In genomic region chr1:77796695-77797405, GRCh38 we compare ENCODE assay signal across 12 cellular contexts. TPM values are rescaled to one million over a fixed set of nuclear protein-coding genes. Genes with fewer than 3 reads are reported as not detected.
DNase-seq lines count a peak whose midpoint lies in the region; FAIRE-seq and TF ChIP-seq lines count a peak whose summit lies in the region.
"Had no signal": no experiment of that assay in that cellular context is flagged by ENCODE, and none has a peak within 500 bp of the region (broad histone marks: within the 10 kb centered on the region; RNA-seq: fewer than 3 reads in every experiment).

No MANE protein-coding gene starts in this region.

- no peak overlapping the region for H4K8ac ChIP-seq in H1 (ENCODE audit: extremely low read depth, insufficient read depth, low read length)

- H3K23me2 ChIP-seq in H1 (ENCODE audit: low read depth, low read length): no peaks in the 10 kb centered on the region

- H3K9me3 ChIP-seq in OCI-LY7 (ENCODE audit: low read length): no peaks in the 10 kb centered on the region
- H3K9me3 ChIP-seq in H1 (ENCODE audit: insufficient read depth in 2 of 2, low read depth in 1 of 2, low read length in 1 of 2): no peaks in the 10 kb centered on the region
- H3K9me3 ChIP-seq: body of pancreas had no signal

- no peak overlapping the region for H4K5ac ChIP-seq in H1 (ENCODE audit: insufficient read length, low read depth, low read length)

- CTCF ChIA-PET in OCI-LY7 (lab: Charles Lee; ENCODE audit: unreplicated experiment) (no interaction called here), H1 (lab: Charles Lee; ENCODE audit: partially characterized antibody) (interaction anchor here (0.6 to 1.4 kb wide), 4 partner anchors 12 to 318 kb away, joined by 3 to 4 read pairs (median 3); no protein-coding TSS in a partner anchor), GM10248 (lab: Yijun Ruan, JAX) (interaction anchor here (1.2 to 2.6 kb wide), 3 partner anchors 10 to 16 kb away, joined by 3 to 11 read pairs (median 3); no protein-coding TSS in a partner anchor)

- TF ChIP-seq CTCF in OCI-LY7 (conservative IDR thresholded peaks at IDR 0.05; ENCODE audit: low read length) (0 out of 2 replicates have a peak, but pooled peaks have one; percentile 19), H1 (IDR thresholded peaks at IDR 0.05; ENCODE audit: control extremely low read depth in 1 of 3, insufficient read depth in 1 of 3, low read depth in 1 of 3, low read length in 3 of 3) (peak in 2 of 3 experiments; percentile 13 to 21; a peak in 2 of 4 replicates), GM10248 (IDR thresholded peaks at IDR 0.05; ENCODE audit: control extremely low read depth, extremely low read depth, low read depth, missing control alignments) (no peak)

- H4K20me1 ChIP-seq in OCI-LY7 (ENCODE audit: insufficient read depth, low read length) (no peaks in the 10 kb centered on the region), H1 (replicated peaks in 1 of 2; ENCODE audit: control insufficient read depth in 1 of 2, insufficient read depth in 2 of 2, low read length in 2 of 2) (peaks cover 0 to 4% of the 10 kb centered on the region in 2 experiments)

- no peak overlapping the region for H3K23ac ChIP-seq in H1 (ENCODE audit: insufficient read length)

- H2BK5ac ChIP-seq in H1 (ENCODE audit: low read depth, low read length): no peak overlapping the region

- no peaks in the 10 kb centered on the region for H3K79me1 ChIP-seq in H1 (ENCODE audit: low read depth, low read length)

- no peak overlapping the region for H2BK20ac ChIP-seq in H1 (ENCODE audit: low read length)

- no peak overlapping the region for H3K4ac ChIP-seq in H1 (replicated peaks; ENCODE audit: insufficient read length, low read depth, low read length)

- peaks cover 11% of the 10 kb centered on the region for H3K36me3 ChIP-seq in OCI-LY7 (ENCODE audit: insufficient read depth, low read length)
- no peaks in the 10 kb centered on the region; a peak in 1 of 8 replicates for H3K36me3 ChIP-seq in H1 (ENCODE audit: control insufficient read depth in 2 of 4, insufficient read depth in 4 of 4, low read length in 3 of 4)

- H3K4me2 ChIP-seq in OCI-LY7 (ENCODE audit: low read length) (no peak overlapping the region), H1 (ENCODE audit: insufficient read depth in 1 of 2, low read depth in 2 of 2, low read length in 2 of 2) (no peak overlapping the region)

- H3K4me3 ChIP-seq in OCI-LY7 (ENCODE audit: low read depth, low read length, poor library complexity, severe bottlenecking) (no peak overlapping the region), H1 (ENCODE audit: extremely low read depth in 1 of 4, insufficient read depth in 2 of 4, low read depth in 3 of 4, low read length in 4 of 4) (no peak overlapping the region)
- H3K4me3 ChIP-seq: body of pancreas had no signal

- H2BK15ac ChIP-seq in H1 (ENCODE audit: low read length): no peak overlapping the region

- no peak overlapping the region for H3K14ac ChIP-seq in H1 (ENCODE audit: insufficient read length)

- TF ChIP-seq RAD21 in H1 (IDR thresholded peaks at IDR 0.05 in 1 of 2, conservative IDR thresholded peaks at IDR 0.05 in 1 of 2; ENCODE audit: low read depth in 2 of 2, low read length in 2 of 2): no peak; a peak in 1 of 4 replicates

- H3K27ac ChIP-seq in OCI-LY7 (ENCODE audit: low read depth, low read length, poor library complexity, severe bottlenecking) (no peak overlapping the region), H1 (ENCODE audit: low read depth, low read length) (no peak overlapping the region)
- H3K27ac ChIP-seq: body of pancreas, epithelial cell of prostate had no signal

- POLR2A ChIA-PET in OCI-LY7 (lab: Charles Lee): interaction anchor here (0.8 to 2.5 kb wide), 7 partner anchors 15 to 93 kb away, joined by 3 to 11 read pairs (median 4); partner anchors contain the start of gene MIGA1
- POLR2A ChIA-PET in H1 (lab: Charles Lee; ENCODE audit: partially characterized antibody): no interaction called here
- POLR2A ChIA-PET in GM10248 (lab: Yijun Ruan, JAX): no interaction called here

- no TSS peak for BruUV-seq in OCI-LY7 (replicated peaks; lab: Mats Ljungman, UMichigan)

- WGBS in H1 (ENCODE audit: extremely low coverage in 1 of 2, insufficient coverage in 1 of 2, insufficient read length in 1 of 2, insufficient replicate concordance in 2 of 2, low coverage in 1 of 2, low lambda C conversion rate in 2 of 2, missing lambda C conversion rate in 1 of 2), 2 experiments: 86% methylated on average over 5 of the region's 5 CpGs; no CpG with 5 or more reads in 1 of the 2 experiments

- no peak overlapping the region for H2BK12ac ChIP-seq in H1 (ENCODE audit: low read depth, low read length)

- H3K79me2 ChIP-seq in OCI-LY7 (ENCODE audit: insufficient read depth, low read depth, low read length) (no peaks in the 10 kb centered on the region), H1 (ENCODE audit: control insufficient read depth in 1 of 2, insufficient read depth in 2 of 2, low read length in 2 of 2) (no peaks in the 10 kb centered on the region)

- H4K91ac ChIP-seq in H1 (replicated peaks; ENCODE audit: insufficient read length, low read length): no peak overlapping the region

- no peaks in the 10 kb centered on the region for H3K9me2 ChIP-seq in OCI-LY7 (ENCODE audit: insufficient read depth, low read length)

- TF ChIP-seq EP300 in H1 (IDR thresholded peaks at IDR 0.05; ENCODE audit: borderline replicate concordance in 1 of 2, low read depth in 2 of 2, low read length in 2 of 2): no peak

- no peaks in the 10 kb centered on the region for H3K27me3 ChIP-seq in H1 (replicated peaks in 1 of 4; ENCODE audit: control insufficient read depth in 3 of 4, extremely low read depth in 1 of 4, insufficient read depth in 3 of 4, low read length in 3 of 4)
- H3K27me3 ChIP-seq: body of pancreas had no signal

- intact Hi-C loops in OCI-LY7 (cut with micrococcal nuclease; ENCODE audit: unreplicated experiment): loop anchor here (10.0 kb wide), 1 partner anchor 62 kb away; no protein-coding TSS in a partner anchor

- no peak for TF ChIP-seq POLR2A in H1 (IDR thresholded peaks at IDR 0.05; ENCODE audit: control extremely low read depth in 1 of 2, low read depth in 2 of 2, low read length in 2 of 2)

- FAIRE-seq in H1 (lab: Jason Lieb, UNC): no peak

- H3K56ac ChIP-seq in H1 (replicated peaks; ENCODE audit: insufficient read length, low read depth, low read length): no peak overlapping the region

- peak in 10 of 14 donors; percentile 0 to 43 (median 24) for DNase-seq in C1 segment of cervical spinal cord (lab: John Stamatoyannopoulos, UW)
- DNase-seq in OCI-LY7 (ENCODE audit: low spot score): no peak
- no peak for DNase-seq in H1 (ENCODE audit: low read depth in 1 of 2, low spot score in 2 of 2)
- peak in 47 of 56 donors; percentile 2 to 71 (median 34) for DNase-seq in nucleus accumbens (lab: John Stamatoyannopoulos, UW)
- DNase-seq in GM10248 (ENCODE audit: extremely low spot score): no peak
- DNase-seq in stimulated activated CD4-positive, alpha-beta T cell treated with anti-CD3 and anti-CD28 coated beads, Interleukin-4, amount 100 ng/mL, for 24 hours: no peak
- no peak for DNase-seq in RKO (ENCODE audit: low spot score)
- DNase-seq in NCI-H1092 (lab: John Stamatoyannopoulos, UW): no peak
- DNase-seq: activated CD4-positive, alpha-beta T cell treated with anti-CD3 and anti-CD28 coated beads for 48 hours; body of pancreas; DMS53 had no signal

- H2AFZ ChIP-seq in OCI-LY7 (ENCODE audit: low read length): no peak overlapping the region
- H2AFZ ChIP-seq in H1 (ENCODE audit: low read length): no peak overlapping the region

- no peaks in the 10 kb centered on the region for H3K4me1 ChIP-seq in OCI-LY7 (ENCODE audit: insufficient read depth, low read length, poor library complexity, severe bottlenecking)
- no peaks in the 10 kb centered on the region for H3K4me1 ChIP-seq in H1 (replicated peaks in 1 of 4; ENCODE audit: control insufficient read depth in 3 of 4, insufficient read depth in 4 of 4, low read length in 3 of 4)
- H3K4me1 ChIP-seq: body of pancreas had no signal

- H3K9ac ChIP-seq in H1 (replicated peaks in 1 of 4; ENCODE audit: extremely low read depth in 1 of 4, low read depth in 3 of 4, low read length in 3 of 4): no peak overlapping the region

- H3K18ac ChIP-seq in H1 (ENCODE audit: extremely low read depth, low read length): no peak overlapping the region

- H2AK5ac ChIP-seq in H1 (ENCODE audit: low read depth, low read length): no peak overlapping the region

- no peak overlapping the region for H2BK120ac ChIP-seq in H1 (replicated peaks; ENCODE audit: low read depth, low read length)

TF ChIP-seq in H1, 55 proteins besides CTCF, POLR2A, EP300 and RAD21 (continues in another document):
- TF ChIP-seq CBX8 (IDR thresholded peaks at IDR 0.05; ENCODE audit: borderline replicate concordance, low read depth, low read length) (no peak), RBBP5 (IDR thresholded peaks at IDR 0.05; ENCODE audit: borderline replicate concordance, low read depth, low read length) (no peak), GABPA (IDR thresholded peaks at IDR 0.05; ENCODE audit: borderline replicate concordance, insufficient read depth, low read length) (no peak), KDM1A (IDR thresholded peaks at IDR 0.05; ENCODE audit: borderline replicate concordance, low read length) (no peak), CTBP2 (IDR thresholded peaks at IDR 0.05; ENCODE audit: borderline replicate concordance, insufficient read depth, insufficient read length, low read length) (no peak)

RNA-seq across cellular contexts. Expression of gene MIGA1, which starts 17.4 kb away (rescaled TPM):
- 3.7 and 5.1 TPM in 2 replicates for total RNA-seq in OCI-LY7 (2014; rRNA removed; shearing (Covaris generic))
- total RNA-seq in OCI-LY7 (2022): 7.5 and 8.4 TPM in 2 replicates
- total RNA-seq in H1 (2021; fragmentation: NEBNext Ultra II Directional; extraction: Animal tissue kit (Norgen Biotek cat#: 25700)): 6.1 and 7.0 TPM in 2 replicates
- 0.89 and 0.95 TPM in 2 replicates for polyA plus RNA-seq in H1 (2011; rRNA removed)
- 1.6 TPM for polyA plus RNA-seq in H1 (2011; cell fraction: cytosol; rRNA removed)
- polyA plus RNA-seq in H1 (2011; cell fraction: nucleus; rRNA removed): 1.2 TPM
- polyA plus RNA-seq in H1 (2012, experiment 1 of 2): 1.8 to 3.7 TPM (median 2.5 TPM) in 4 replicates
- polyA plus RNA-seq in H1 (2012, experiment 2 of 2): 0.25 TPM
- 3.8 TPM for polyA plus RNA-seq in H1 (2013, experiment 1 of 2)
- polyA plus RNA-seq in H1 (2013, experiment 2 of 2): 4.5 TPM
- 4.2 and 7.1 TPM in 2 replicates for polyA minus RNA-seq in H1 (2011; rRNA and poly(A)+ RNA removed)
- polyA minus RNA-seq in H1 (2011; cell fraction: cytosol; rRNA and poly(A)+ RNA removed): 1.8 TPM
- polyA minus RNA-seq in H1 (2011; cell fraction: nucleus; rRNA and poly(A)+ RNA removed): 7.8 TPM

RNA-seq across cellular contexts. Expression of gene USP33, which starts 37.2 kb away (rescaled TPM):
- 44.1 and 47.8 TPM in 2 replicates for total RNA-seq in OCI-LY7 (2014; rRNA removed; shearing (Covaris generic))
- 66.7 and 67.0 TPM in 2 replicates for total RNA-seq in OCI-LY7 (2022)
- total RNA-seq in H1 (2021; fragmentation: NEBNext Ultra II Directional; extraction: Animal tissue kit (Norgen Biotek cat#: 25700)): 51.7 and 55.5 TPM in 2 replicates
- 11.8 and 20.0 TPM in 2 replicates for polyA plus RNA-seq in H1 (2011; rRNA removed)
- 24.0 TPM for polyA plus RNA-seq in H1 (2011; cell fraction: cytosol; rRNA removed)
- 15.5 TPM for polyA plus RNA-seq in H1 (2011; cell fraction: nucleus; rRNA removed)
- polyA plus RNA-seq in H1 (2012, experiment 1 of 2): 20.8 to 37.6 TPM (median 26.3 TPM) in 4 replicates
- polyA plus RNA-seq in H1 (2012, experiment 2 of 2): 2.2 TPM
- 47.9 TPM for polyA plus RNA-seq in H1 (2013, experiment 1 of 2)
- polyA plus RNA-seq in H1 (2013, experiment 2 of 2): 46.7 TPM
- polyA minus RNA-seq in H1 (2011; rRNA and poly(A)+ RNA removed): 25.2 and 41.6 TPM in 2 replicates
- 18.1 TPM for polyA minus RNA-seq in H1 (2011; cell fraction: cytosol; rRNA and poly(A)+ RNA removed)
- polyA minus RNA-seq in H1 (2011; cell fraction: nucleus; rRNA and poly(A)+ RNA removed): 36.6 TPM

Comparison
In these comparisons a context has a peak if more than half of its experiments do, and no peak if none do; other contexts are left out.
1. DNase-seq: peak in C1 segment of cervical spinal cord (10 of 14) and nucleus accumbens (47 of 56); none in OCI-LY7 (single experiment), H1 (0 of 2), GM10248 (single experiment), stimulated activated CD4-positive, alpha-beta T cell treated with anti-CD3 and anti-CD28 coated beads, Interleukin-4, amount 100 ng/mL, for 24 hours (single experiment), RKO (single experiment) and NCI-H1092 (single experiment).